In genomic region chr6:100464910-100465700, GRCh38 we compare ENCODE assay signal across 9 cellular contexts. TPM values are rescaled to one million over a fixed set of nuclear protein-coding genes. Genes with fewer than 3 reads are reported as not detected.
DNase-seq lines count a peak whose midpoint lies in the region; ATAC-seq and TF ChIP-seq lines count a peak whose summit lies in the region.
"Had no signal": no experiment of that assay in that cellular context is flagged by ENCODE, and none has a peak within 500 bp of the region (broad histone marks: within the 10 kb centered on the region; RNA-seq: fewer than 3 reads in every experiment).

Gene SIM1 (minus strand): TSS chr6:100464921. CDS start chr6:100463468, 1,453 bp downstream.

- H3K4me1 Mint-ChIP-seq in osteocyte (ENCODE audit: unreplicated experiment): peaks cover 38% of the 10 kb centered on the region

- H3K4me3 ChIP-seq in SJCRH30 (peak within 1 kb of the TSS; percentile 63), fibroblast of mammary gland (ENCODE audit: control insufficient read depth, low read depth, low read length) (peak within 1 kb of the TSS; percentile 41)

- peaks cover 5% of the 10 kb centered on the region for H3K36me3 Mint-ChIP-seq in osteocyte (ENCODE audit: unreplicated experiment)

- H3K9me3 Mint-ChIP-seq in osteocyte (ENCODE audit: unreplicated experiment): no peaks in the 10 kb centered on the region

- no peaks in the 10 kb centered on the region for H3K27me3 ChIP-seq in SJCRH30

- H3K27me3 Mint-ChIP-seq in osteocyte (ENCODE audit: unreplicated experiment): peaks cover 90% of the 10 kb centered on the region

- peak within 1 kb of the TSS; percentile 21; the same call in 1 of the 2 replicates for H3K27ac ChIP-seq in SJCRH30

- ATAC-seq in activated CD4-positive, CD25-positive, alpha-beta regulatory T cell treated with anti-CD3 and anti-CD28 coated beads, Interleukin-2, amount 50 U/mL, for 24 hours: peak; percentile 53 to 67
- ATAC-seq in HG02970 (IDR thresholded peaks at IDR 0.05; ENCODE audit: low FRiP score, unreplicated experiment): peak; percentile 63

- TF ChIP-seq CTCF in fibroblast of mammary gland (conservative IDR thresholded peaks at IDR 0.05; ENCODE audit: control insufficient read depth, insufficient read depth, low read depth, low read length) (no peak), osteocyte (IDR thresholded peaks at IDR 0.05) (no peak)

- H3K36me3 ChIP-seq in SJCRH30: no peaks in the 10 kb centered on the region

- no peak for DNase-seq in activated CD4-positive, CD25-positive, alpha-beta regulatory T cell (lab: John Stamatoyannopoulos, UW)
- no peak for DNase-seq in SJCRH30
- peak; percentile 80 for DNase-seq in fibroblast of mammary gland (ENCODE audit: low read depth)
- peak; percentile 93 for DNase-seq in osteocyte (ENCODE audit: extremely low spot score, unreplicated experiment)
- DNase-seq in pons (ENCODE audit: low spot score): no peak
- no peak for DNase-seq in NCI-H2081 treated with DMSO at 0.1 percent for 48 hours (lab: John Stamatoyannopoulos, UW)

- peak within 1 kb of the TSS; percentile 75 for H3K4me3 Mint-ChIP-seq in osteocyte (ENCODE audit: unreplicated experiment)

- peak within 1 kb of the TSS; percentile 55 for H3K27ac Mint-ChIP-seq in osteocyte (ENCODE audit: unreplicated experiment)

- H3K4me1 ChIP-seq in SJCRH30: peaks cover 6% of the 10 kb centered on the region; the same call in 1 of the 2 replicates

- no peaks in the 10 kb centered on the region for H3K9me3 ChIP-seq in SJCRH30 (replicated peaks)

RNA-seq across cellular contexts. Expression of gene SIM1, which starts in this region (rescaled TPM):
- total RNA-seq in SJCRH30 (2014; rRNA removed; shearing (Covaris generic)): 0.99 and 1.2 TPM in 2 replicates
- 1.6 and 2.6 TPM in 2 replicates for total RNA-seq in osteocyte
- total RNA-seq: temporal lobe had no signal

Comparison
In these comparisons a context has a peak if more than half of its experiments do, and no peak if none do; other contexts are left out.
1. DNase-seq: peak in fibroblast of mammary gland (single experiment) and osteocyte (single experiment); none in activated CD4-positive, CD25-positive, alpha-beta regulatory T cell (0 of 4), SJCRH30 (0 of 2), pons (single experiment) and NCI-H2081 treated with DMSO at 0.1 percent for 48 hours (single experiment).